36 cellular contexts compared by ENCODE assay signal in genomic region chr2:132779206-132779605, GRCh38.
"Had no signal": no experiment of that assay in that cellular context is flagged by ENCODE, and none has a peak within 500 bp of the region (broad histone marks: within the 10 kb centered on the region; RNA-seq: fewer than 3 reads in every experiment).

No MANE protein-coding gene starts in this region.

- H3K27me3 ChIP-seq: ascending aorta, cardiac muscle cell had no signal

- H3K4me3 Mint-ChIP-seq: activated CD4-positive, alpha-beta memory T cell treated with anti-CD3 and anti-CD28 coated beads, Interleukin-2, amount 10 ng/mL, durations not matched to agents 7 days and 5 days; activated CD4-positive, alpha-beta T cell treated with anti-CD3 and anti-CD28 coated beads for 36 hours; activated CD4-positive, alpha-beta T cell treated with anti-CD3 and anti-CD28 coated beads, Interleukin-2, amount 10 ng/mL, durations not matched to agents 7 days and 5 days; activated CD8-positive, alpha-beta memory T cell treated with anti-CD3 and anti-CD28 coated beads, Interleukin-2, amount 10 ng/mL, durations not matched to agents 7 days and 5 days; activated CD8-positive, alpha-beta T cell treated with anti-CD3 and anti-CD28 coated beads, Interleukin-2, amount 10 ng/mL, durations not matched to agents 7 days and 5 days; activated naive CD4-positive, alpha-beta T cell treated with anti-CD3 and anti-CD28 coated beads, Interleukin-2, amount 10 ng/mL, durations not matched to agents 7 days and 5 days; activated naive CD4-positive, alpha-beta T cell treated with anti-CD3 and anti-CD28 coated beads, Interleukin-2, amount 50 U/mL, for 24 hours; activated naive CD8-positive, alpha-beta T cell; activated naive CD8-positive, alpha-beta T cell treated with anti-CD3 and anti-CD28 coated beads, Interleukin-2, amount 10 ng/mL, durations not matched to agents 7 days and 5 days; activated naive CD8-positive, alpha-beta T cell treated with anti-CD3 and anti-CD28 coated beads, Interleukin-2, amount 50 U/mL, for 24 hours; activated T-cell treated with anti-CD3 and anti-CD28 coated beads, Interleukin-2, amount 50 U/mL, for 24 hours; central memory CD8-positive, alpha-beta T cell; T-helper 2 cell treated with Interferon-gamma antibody and Interleukin-4, amounts not matched to agents 5 μg/mL and 100 μg/mL, for 36 hours; WTC11 had no signal

- H3K4me1 Mint-ChIP-seq: activated CD4-positive, alpha-beta memory T cell treated with anti-CD3 and anti-CD28 coated beads, Interleukin-2, amount 10 ng/mL, durations not matched to agents 7 days and 5 days; activated CD4-positive, alpha-beta T cell treated with anti-CD3 and anti-CD28 coated beads for 36 hours; activated CD4-positive, alpha-beta T cell treated with anti-CD3 and anti-CD28 coated beads, Interleukin-2, amount 10 ng/mL, durations not matched to agents 7 days and 5 days; activated CD8-positive, alpha-beta memory T cell treated with anti-CD3 and anti-CD28 coated beads, Interleukin-2, amount 10 ng/mL, durations not matched to agents 7 days and 5 days; activated naive CD4-positive, alpha-beta T cell treated with anti-CD3 and anti-CD28 coated beads, Interleukin-2, amount 10 ng/mL, durations not matched to agents 7 days and 5 days; activated naive CD4-positive, alpha-beta T cell treated with anti-CD3 and anti-CD28 coated beads, Interleukin-2, amount 50 U/mL, for 24 hours; activated naive CD8-positive, alpha-beta T cell treated with anti-CD3 and anti-CD28 coated beads, Interleukin-2, amount 10 ng/mL, durations not matched to agents 7 days and 5 days; activated naive CD8-positive, alpha-beta T cell treated with anti-CD3 and anti-CD28 coated beads, Interleukin-2, amount 50 U/mL, for 24 hours; central memory CD8-positive, alpha-beta T cell had no signal

- H3K4me3 ChIP-seq: ascending aorta, cardiac muscle cell had no signal

- DNase-seq: activated CD4-positive, alpha-beta memory T cell treated with anti-CD3 and anti-CD28 coated beads, Interleukin-2, amount 10 ng/mL, durations not matched to agents 7 days and 5 days; activated CD4-positive, alpha-beta T cell treated with anti-CD3 and anti-CD28 coated beads for 1 hour; activated CD4-positive, alpha-beta T cell treated with anti-CD3 and anti-CD28 coated beads for 36 hours; activated CD4-positive, alpha-beta T cell treated with anti-CD3 and anti-CD28 coated beads for 48 hours; activated CD4-positive, alpha-beta T cell treated with anti-CD3 and anti-CD28 coated beads, Interleukin-2, amount 10 ng/mL, durations not matched to agents 7 days and 5 days; activated CD4-positive, alpha-beta T cell treated with anti-CD3 and anti-CD28 coated beads, Interleukin-2, amount 50 U/mL, for 48 hours; activated CD4-positive, CD25-positive, alpha-beta regulatory T cell; activated CD8-positive, alpha-beta memory T cell treated with anti-CD3 and anti-CD28 coated beads for 24 hours; activated CD8-positive, alpha-beta memory T cell treated with anti-CD3 and anti-CD28 coated beads, Interleukin-2, amount 10 ng/mL, durations not matched to agents 7 days and 5 days; activated CD8-positive, alpha-beta memory T cell treated with anti-CD3 and anti-CD28 coated beads, Interleukin-2, amount 50 U/mL, for 48 hours; activated CD8-positive, alpha-beta T cell treated with anti-CD3 and anti-CD28 coated beads, Interleukin-2, amount 10 ng/mL, durations not matched to agents 7 days and 5 days; activated effector memory CD4-positive, alpha-beta T cell treated with Interleukin-2 at 50 U/mL for 16 hours; activated gamma-delta T cell; activated naive CD4-positive, alpha-beta T cell treated with anti-CD3 and anti-CD28 coated beads, Interleukin-2, amount 10 ng/mL, durations not matched to agents 7 days and 5 days; activated naive CD4-positive, alpha-beta T cell treated with Interleukin-2 at 50 U/mL for 16 hours; activated naive CD8-positive, alpha-beta T cell treated with anti-CD3 and anti-CD28 coated beads, Interleukin-2, amount 10 ng/mL, durations not matched to agents 7 days and 5 days; activated naive CD8-positive, alpha-beta T cell treated with anti-CD3 and anti-CD28 coated beads, Interleukin-2, amount 50 U/mL, for 24 hours; activated T-cell treated with anti-CD3 and anti-CD28 coated beads, Interleukin-2, amount 50 U/mL, for 24 hours; activated T-cell treated with anti-CD3 and anti-CD28 coated beads, Interleukin-2, amount 50 U/mL, for 48 hours; amygdala; anterior cingulate cortex; caudate nucleus; cerebellar nuclear complex; T-helper 2 cell; T-helper 9 cell had no signal

- H3K36me3 Mint-ChIP-seq: activated CD8-positive, alpha-beta memory T cell treated with anti-CD3 and anti-CD28 coated beads, Interleukin-2, amount 10 ng/mL, durations not matched to agents 7 days and 5 days; activated naive CD4-positive, alpha-beta T cell treated with anti-CD3 and anti-CD28 coated beads, Interleukin-2, amount 10 ng/mL, durations not matched to agents 7 days and 5 days; activated naive CD4-positive, alpha-beta T cell treated with anti-CD3 and anti-CD28 coated beads, Interleukin-2, amount 50 U/mL, for 24 hours; activated naive CD8-positive, alpha-beta T cell; activated naive CD8-positive, alpha-beta T cell treated with anti-CD3 and anti-CD28 coated beads, Interleukin-2, amount 10 ng/mL, durations not matched to agents 7 days and 5 days; WTC11 had no signal

- ATAC-seq: activated CD4-positive, alpha-beta T cell treated with anti-CD3 and anti-CD28 coated beads for 36 hours; activated CD4-positive, CD25-positive, alpha-beta regulatory T cell treated with anti-CD3 and anti-CD28 coated beads, Interleukin-2, amount 50 U/mL, for 24 hours; activated CD8-positive, alpha-beta memory T cell treated with anti-CD3 and anti-CD28 coated beads, Interleukin-2, amount 10 ng/mL, durations not matched to agents 7 days and 5 days; activated CD8-positive, alpha-beta T cell treated with anti-CD3 and anti-CD28 coated beads, Interleukin-2, amount 10 ng/mL, durations not matched to agents 7 days and 5 days; activated naive CD8-positive, alpha-beta T cell treated with anti-CD3 and anti-CD28 coated beads, Interleukin-2, amount 50 U/mL, for 24 hours; WTC11 had no signal

- H3K9me3 ChIP-seq: ascending aorta had no signal

- H3K27ac ChIP-seq: ascending aorta, cardiac muscle cell, VCaP had no signal

- H3K27ac Mint-ChIP-seq: activated CD4-positive, alpha-beta memory T cell treated with anti-CD3 and anti-CD28 coated beads, Interleukin-2, amount 10 ng/mL, durations not matched to agents 7 days and 5 days; activated CD4-positive, alpha-beta T cell treated with anti-CD3 and anti-CD28 coated beads for 36 hours; activated CD4-positive, alpha-beta T cell treated with anti-CD3 and anti-CD28 coated beads, Interleukin-2, amount 10 ng/mL, durations not matched to agents 7 days and 5 days; activated CD8-positive, alpha-beta memory T cell treated with anti-CD3 and anti-CD28 coated beads, Interleukin-2, amount 10 ng/mL, durations not matched to agents 7 days and 5 days; activated CD8-positive, alpha-beta T cell treated with anti-CD3 and anti-CD28 coated beads, Interleukin-2, amount 10 ng/mL, durations not matched to agents 7 days and 5 days; activated naive CD4-positive, alpha-beta T cell treated with anti-CD3 and anti-CD28 coated beads, Interleukin-2, amount 10 ng/mL, durations not matched to agents 7 days and 5 days; activated naive CD4-positive, alpha-beta T cell treated with anti-CD3 and anti-CD28 coated beads, Interleukin-2, amount 50 U/mL, for 24 hours; activated naive CD8-positive, alpha-beta T cell; activated naive CD8-positive, alpha-beta T cell treated with anti-CD3 and anti-CD28 coated beads, Interleukin-2, amount 10 ng/mL, durations not matched to agents 7 days and 5 days; activated naive CD8-positive, alpha-beta T cell treated with anti-CD3 and anti-CD28 coated beads, Interleukin-2, amount 50 U/mL, for 24 hours; activated T-cell treated with anti-CD3 and anti-CD28 coated beads, Interleukin-2, amount 50 U/mL, for 24 hours; activated T-helper 2 cell treated with anti-CD3 and anti-CD28 coated beads, Interferon-gamma antibody, Interleukin-2, Interleukin-4, amounts not matched to agents 10 μg/mL and 5 μg/mL and 100 μg/mL, durations not matched to agents 14 hours and 24 hours and 36 hours; T-helper 2 cell treated with Interferon-gamma antibody and Interleukin-4, amounts not matched to agents 5 μg/mL and 100 μg/mL, for 36 hours; WTC11 had no signal

- H3K36me3 ChIP-seq: ascending aorta, cardiac muscle cell had no signal

- H3K27me3 Mint-ChIP-seq: activated CD4-positive, alpha-beta memory T cell treated with anti-CD3 and anti-CD28 coated beads, Interleukin-2, amount 10 ng/mL, durations not matched to agents 7 days and 5 days; activated CD4-positive, alpha-beta T cell treated with anti-CD3 and anti-CD28 coated beads for 36 hours; activated CD4-positive, alpha-beta T cell treated with anti-CD3 and anti-CD28 coated beads, Interleukin-2, amount 10 ng/mL, durations not matched to agents 7 days and 5 days; activated CD8-positive, alpha-beta memory T cell treated with anti-CD3 and anti-CD28 coated beads, Interleukin-2, amount 10 ng/mL, durations not matched to agents 7 days and 5 days; activated naive CD4-positive, alpha-beta T cell treated with anti-CD3 and anti-CD28 coated beads, Interleukin-2, amount 10 ng/mL, durations not matched to agents 7 days and 5 days; activated naive CD4-positive, alpha-beta T cell treated with anti-CD3 and anti-CD28 coated beads, Interleukin-2, amount 50 U/mL, for 24 hours; activated naive CD8-positive, alpha-beta T cell; activated naive CD8-positive, alpha-beta T cell treated with anti-CD3 and anti-CD28 coated beads, Interleukin-2, amount 10 ng/mL, durations not matched to agents 7 days and 5 days; activated naive CD8-positive, alpha-beta T cell treated with anti-CD3 and anti-CD28 coated beads, Interleukin-2, amount 50 U/mL, for 24 hours; activated T-cell treated with anti-CD3 and anti-CD28 coated beads, Interleukin-2, amount 50 U/mL, for 24 hours; brain; central memory CD8-positive, alpha-beta T cell had no signal

- H3K4me1 ChIP-seq: ascending aorta had no signal

- H3K9me3 Mint-ChIP-seq: activated CD4-positive, alpha-beta memory T cell treated with anti-CD3 and anti-CD28 coated beads, Interleukin-2, amount 10 ng/mL, durations not matched to agents 7 days and 5 days; activated CD4-positive, alpha-beta T cell treated with anti-CD3 and anti-CD28 coated beads, Interleukin-2, amount 10 ng/mL, durations not matched to agents 7 days and 5 days; activated naive CD4-positive, alpha-beta T cell treated with anti-CD3 and anti-CD28 coated beads, Interleukin-2, amount 10 ng/mL, durations not matched to agents 7 days and 5 days; activated naive CD4-positive, alpha-beta T cell treated with anti-CD3 and anti-CD28 coated beads, Interleukin-2, amount 50 U/mL, for 24 hours; activated naive CD8-positive, alpha-beta T cell treated with anti-CD3 and anti-CD28 coated beads, Interleukin-2, amount 10 ng/mL, durations not matched to agents 7 days and 5 days; activated naive CD8-positive, alpha-beta T cell treated with anti-CD3 and anti-CD28 coated beads, Interleukin-2, amount 50 U/mL, for 24 hours; activated T-helper 2 cell treated with anti-CD3 and anti-CD28 coated beads, Interferon-gamma antibody, Interleukin-2, Interleukin-4, amounts not matched to agents 10 μg/mL and 5 μg/mL and 100 μg/mL, durations not matched to agents 14 hours and 24 hours and 36 hours; T-helper 2 cell treated with Interferon-gamma antibody and Interleukin-4, amounts not matched to agents 5 μg/mL and 100 μg/mL, for 36 hours; WTC11 had no signal
